In genomic region chr9:97675655-97676054, GRCh38 we compare ENCODE assay signal across 18 cellular contexts. TPM values are rescaled to one million over a fixed set of nuclear protein-coding genes. Genes with fewer than 3 reads are reported as not detected.
A peak's percentile ranks its signal among the peaks of the same experiment; 100 is the strongest.
DNase-seq lines count a peak whose midpoint lies in the region; ATAC-seq and TF ChIP-seq lines count a peak whose summit lies in the region.
"Had no signal": no experiment of that assay in that cellular context is flagged by ENCODE, and none has a peak within 500 bp of the region (broad histone marks: within the 10 kb centered on the region; RNA-seq: fewer than 3 reads in every experiment).

No MANE protein-coding gene starts in this region.

- no peaks in the 10 kb centered on the region for H3K9me3 Mint-ChIP-seq in chondrocyte (ENCODE audit: low read depth)
- H3K9me3 Mint-ChIP-seq: central memory CD8-positive, alpha-beta T cell; memory B cell had no signal

- no peak for TF ChIP-seq CTCF in GM12865 (IDR thresholded peaks at IDR 0.05; ENCODE audit: insufficient read depth, low read depth, low read length, missing control alignments)
- TF ChIP-seq CTCF in chondrocyte (IDR thresholded peaks at IDR 0.05): no peak
- no peak for TF ChIP-seq CTCF in WERI-Rb-1 (IDR thresholded peaks at IDR 0.05; ENCODE audit: low read depth, low read length)

- H3K27me3 ChIP-seq in WERI-Rb-1 (ENCODE audit: insufficient read depth, low read depth, severe bottlenecking): no peaks in the 10 kb centered on the region
- H3K27me3 ChIP-seq: heart right ventricle had no signal

- no peaks in the 10 kb centered on the region for H3K27me3 Mint-ChIP-seq in chondrocyte (ENCODE audit: low read depth)
- H3K27me3 Mint-ChIP-seq: central memory CD8-positive, alpha-beta T cell; memory B cell had no signal

- no peak overlapping the region for H3K4me3 ChIP-seq in GM12865 (ENCODE audit: low read depth, low read length)
- no peak overlapping the region for H3K4me3 ChIP-seq in WERI-Rb-1 (ENCODE audit: low read depth, low read length)
- H3K4me3 ChIP-seq: heart right ventricle had no signal

- no peak overlapping the region for H3K4me3 Mint-ChIP-seq in chondrocyte (ENCODE audit: unreplicated experiment)
- H3K4me3 Mint-ChIP-seq: central memory CD8-positive, alpha-beta T cell; memory B cell had no signal

- ATAC-seq in GM18511 (IDR thresholded peaks at IDR 0.05; ENCODE audit: unreplicated experiment) (peak; percentile 61), HG02885 (IDR thresholded peaks at IDR 0.05; ENCODE audit: poor library complexity, unreplicated experiment) (peak; percentile 79)
- ATAC-seq: heart right ventricle, right cardiac atrium had no signal

- DNase-seq in GM12865 (ENCODE audit: low read depth) (peak; percentile 17), chondrocyte (ENCODE audit: low spot score) (no peak), DMS153 (lab: John Stamatoyannopoulos, UW) (no peak), foreskin melanocyte (no peak), WERI-Rb-1 (no peak)
- DNase-seq: activated CD8-positive, alpha-beta memory T cell treated with anti-CD3 and anti-CD28 coated beads, Interleukin-2, amount 50 U/mL, for 48 hours; Calu3; effector memory CD4-positive, alpha-beta T cell; heart right ventricle; Kasumi-1; NCI-H1417 treated with DMSO at 0.1 percent for 48 hours; right cardiac atrium; Right ventricle myocardium superior; stimulated activated CD4-positive, alpha-beta T cell treated with anti-CD3 and anti-CD28 coated beads, Interleukin-1b, Interleukin-23, amount 100 ng/mL, for 48 hours had no signal

- peak overlapping the region; percentile 84 for H3K27ac Mint-ChIP-seq in chondrocyte (ENCODE audit: unreplicated experiment)

- no peak overlapping the region for H3K27ac ChIP-seq in WERI-Rb-1
- H3K27ac ChIP-seq: heart right ventricle had no signal

- no peaks in the 10 kb centered on the region for H3K9me3 ChIP-seq in WERI-Rb-1 (ENCODE audit: severe bottlenecking)
- H3K9me3 ChIP-seq: heart right ventricle had no signal

- H3K4me1 Mint-ChIP-seq in chondrocyte (ENCODE audit: low read depth): peaks cover 12% of the 10 kb centered on the region

- peaks cover 27% of the 10 kb centered on the region for H3K36me3 Mint-ChIP-seq in chondrocyte (ENCODE audit: low read depth)

- H3K36me3 ChIP-seq in WERI-Rb-1: peaks cover 93% of the 10 kb centered on the region

RNA-seq across cellular contexts. Expression of gene XPA, which starts 21.5 kb away (rescaled TPM):
- total RNA-seq in chondrocyte: 9.1 to 11.6 TPM (median 10.2 TPM) in 3 replicates

RNA-seq across cellular contexts. Expression of gene NCBP1, which starts 42.0 kb away (rescaled TPM):
- 32.3 to 41.6 TPM (median 32.7 TPM) in 3 replicates for total RNA-seq in chondrocyte

RNA-seq across cellular contexts. Expression of gene TSTD2, which starts 42.5 kb away (rescaled TPM):
- 18.8 to 21.9 TPM (median 19.6 TPM) in 3 replicates for total RNA-seq in chondrocyte
